8 cellular contexts compared by ENCODE assay signal in the genomic region with DNA sequence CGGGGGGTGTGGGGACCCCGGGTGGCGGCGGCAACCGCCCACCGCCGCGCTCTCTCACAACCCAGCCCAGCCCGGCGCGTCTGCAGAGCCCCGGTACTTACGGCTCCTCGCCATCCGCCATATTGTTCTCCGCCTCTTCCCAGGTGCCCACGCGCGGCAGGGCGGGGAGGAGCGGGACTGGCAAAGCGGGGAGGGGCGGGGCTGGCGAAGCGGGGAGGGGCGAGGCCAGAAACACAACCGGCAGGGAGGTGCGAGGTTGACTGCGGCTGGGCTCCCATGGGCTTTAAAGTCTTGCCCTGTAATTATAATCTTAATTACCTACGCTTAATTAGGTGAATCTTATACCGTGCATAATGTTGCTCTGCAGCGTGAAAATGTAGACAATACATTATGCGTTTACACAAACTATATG. TPM values are rescaled to one million over a fixed set of nuclear protein-coding genes. Genes with fewer than 3 reads are reported as not detected.
DNase-seq lines count a peak whose midpoint lies in the region; ATAC-seq and TF ChIP-seq lines count a peak whose summit lies in the region.

A gene (minus strand): TSS at position 133 of the 412 bp plus-strand sequence. CDS start 12 bp downstream, at position 121.

- TF ChIP-seq CTCF in AG04449 (IDR thresholded peaks at IDR 0.05; ENCODE audit: insufficient read depth, low read length, missing control alignments) (no peak), kidney epithelial cell (IDR thresholded peaks at IDR 0.05; ENCODE audit: insufficient read depth, low read length, poor library complexity, severe bottlenecking) (no peak)

- DNase-seq in AG04449 (ENCODE audit: low read depth, low spot score) = no peak
- DNase-seq in NCI-H446 treated with DMSO at 0.1 percent for 48 hours (lab: John Stamatoyannopoulos, UW) = peak; percentile 58
- DNase-seq in activated CD4-positive, alpha-beta T cell treated with anti-CD3 and anti-CD28 coated beads for 1 hour = peak; percentile 84
- peak; percentile 18 to 83 for DNase-seq in cerebellar nuclear complex (lab: John Stamatoyannopoulos, UW)
- DNase-seq in kidney epithelial cell (ENCODE audit: low read depth) = peak; percentile 54
- DNase-seq in stimulated activated CD4-positive, alpha-beta T cell treated with anti-CD3 and anti-CD28 coated beads, Interleukin-15, amount 100 ng/mL, for 24 hours = peak; percentile 95

- POLR2A ChIA-PET in AG04449 (lab: Yijun Ruan, JAX) = interaction anchor here (0.6 kb wide), 1 partner anchor 28 kb away, joined by 3 read pairs; a partner anchor contains a TSS

- CTCF ChIA-PET in AG04449 (lab: Yijun Ruan, JAX) = no interaction called here

- H3K36me3 ChIP-seq in kidney epithelial cell (ENCODE audit: control insufficient read depth, insufficient read depth, low read length) = no peaks in the 10 kb centered on the region

- no peaks in the 10 kb centered on the region for H3K27me3 ChIP-seq in kidney epithelial cell (ENCODE audit: control insufficient read depth, insufficient read depth, low read length)

- H3K4me3 ChIP-seq in AG04449 (ENCODE audit: low read depth, low read length) (peak within 1 kb of the TSS; percentile 62), kidney epithelial cell (ENCODE audit: low read depth, low read length) (peak within 1 kb of the TSS; percentile 82)

- ATAC-seq in GM18907 (IDR thresholded peaks at IDR 0.05; ENCODE audit: unreplicated experiment) (peak; percentile 53), HG03159 (IDR thresholded peaks at IDR 0.05; ENCODE audit: unreplicated experiment) (peak; percentile 56)

RNA-seq across cellular contexts. Expression of the gene that starts here (rescaled TPM):
- total RNA-seq in kidney epithelial cell = 46.6 and 53.1 TPM in 2 replicates
